In genomic region chr21:14010729-14011128, GRCh38 we compare ENCODE assay signal across 28 cellular contexts.
"Had no signal": no experiment of that assay in that cellular context is flagged by ENCODE, and none has a peak within 500 bp of the region (broad histone marks: within the 10 kb centered on the region; RNA-seq: fewer than 3 reads in every experiment).

No MANE protein-coding gene starts in this region.

- H3K27me3 Mint-ChIP-seq: naive B cell; progenitor cell of endocrine pancreas; stimulated activated naive CD8-positive, alpha-beta T cell treated with anti-CD3 and anti-CD28 coated beads, Interleukin-15, amount 100 ng/mL, for 72 hours had no signal

- H3K27ac Mint-ChIP-seq: naive B cell; natural killer cell; nephron; neural progenitor cell; progenitor cell of endocrine pancreas; stimulated activated effector memory CD8-positive, alpha-beta T cell treated with anti-CD3 and anti-CD28 coated beads, Interleukin-12 subunit alpha, Interleukin-12 subunit beta, amount 100 ng/mL, for 72 hours had no signal

- H3K9me3 ChIP-seq: ovary, psoas muscle, suprapubic skin, testis, tibial artery, transverse colon, upper lobe of left lung, vagina had no signal

- H3K4me3 ChIP-seq: neural progenitor cell, ovary, psoas muscle, skin epidermis, smooth muscle cell, suprapubic skin, tibial artery, transverse colon, upper lobe of left lung, vagina had no signal

- H3K4me2 ChIP-seq: neural progenitor cell, smooth muscle cell had no signal

- H3K4me1 Mint-ChIP-seq: naive B cell; natural killer cell; nephron; neural progenitor cell; stimulated activated effector memory CD8-positive, alpha-beta T cell treated with anti-CD3 and anti-CD28 coated beads, Interleukin-12 subunit alpha, Interleukin-12 subunit beta, amount 100 ng/mL, for 72 hours; stimulated activated naive CD8-positive, alpha-beta T cell treated with anti-CD3 and anti-CD28 coated beads, Interleukin-15, amount 100 ng/mL, for 72 hours had no signal

- H3K4me1 ChIP-seq: neural progenitor cell, parathyroid adenoma, psoas muscle, suprapubic skin, testis, tibial artery, transverse colon, upper lobe of left lung, vagina had no signal

- H3K9ac ChIP-seq: neural progenitor cell, parathyroid adenoma had no signal

- H3K9me3 Mint-ChIP-seq: naive B cell; natural killer cell; stimulated activated effector memory CD8-positive, alpha-beta T cell treated with anti-CD3 and anti-CD28 coated beads, Interleukin-12 subunit alpha, Interleukin-12 subunit beta, amount 100 ng/mL, for 72 hours; stimulated activated naive CD8-positive, alpha-beta T cell treated with anti-CD3 and anti-CD28 coated beads, Interleukin-15, amount 100 ng/mL, for 72 hours had no signal

- ATAC-seq: natural killer cell; psoas muscle; right cardiac atrium; sciatic nerve; stimulated activated effector memory CD8-positive, alpha-beta T cell treated with anti-CD3 and anti-CD28 coated beads, Interleukin-12 subunit alpha, Interleukin-12 subunit beta, amount 100 ng/mL, for 72 hours; stimulated activated naive CD8-positive, alpha-beta T cell treated with anti-CD3 and anti-CD28 coated beads, Interleukin-15, Interleukin-2, amounts not matched to agents 100 U/mL and 50 U/mL, for 24 hours had no signal

- H3K79me2 ChIP-seq: parathyroid adenoma had no signal

- DNase-seq: naive B cell; natural killer cell; occipital lobe; ovary; stimulated activated CD4-positive, alpha-beta T cell treated with anti-CD3 and anti-CD28 coated beads, Interleukin-15, amount 100 ng/mL, for 24 hours; stimulated activated CD4-positive, alpha-beta T cell treated with anti-CD3 and anti-CD28 coated beads, Interleukin-2, amount 100 ng/mL, for 24 hours; stimulated activated CD4-positive, alpha-beta T cell treated with anti-CD3 and anti-CD28 coated beads, Interleukin-2, amount 100 ng/mL, for 48 hours; stimulated activated CD4-positive, alpha-beta T cell treated with anti-CD3 and anti-CD28 coated beads, Interleukin-4, amount 100 ng/mL, for 24 hours; stimulated activated naive CD4-positive, alpha-beta T cell; stimulated activated naive CD8-positive, alpha-beta T cell treated with anti-CD3 and anti-CD28 coated beads, Interleukin-15, amount 100 ng/mL, for 72 hours; stimulated activated naive CD8-positive, alpha-beta T cell treated with anti-CD3 and anti-CD28 coated beads, Interleukin-15, Interleukin-2, amounts not matched to agents 100 U/mL and 50 U/mL, for 24 hours; substantia nigra; testis; tibial artery; transverse colon had no signal

- H3K4me3 Mint-ChIP-seq: naive B cell; natural killer cell; nephron; neural progenitor cell; stimulated activated effector memory CD8-positive, alpha-beta T cell treated with anti-CD3 and anti-CD28 coated beads, Interleukin-12 subunit alpha, Interleukin-12 subunit beta, amount 100 ng/mL, for 72 hours; stimulated activated naive CD8-positive, alpha-beta T cell treated with anti-CD3 and anti-CD28 coated beads, Interleukin-15, amount 100 ng/mL, for 72 hours had no signal

- H3K27me3 ChIP-seq: neural progenitor cell, ovary, suprapubic skin, testis, tibial artery, transverse colon, upper lobe of left lung, vagina had no signal

- H3K27ac ChIP-seq: neural progenitor cell, ovary, parathyroid adenoma, psoas muscle, skin epidermis, suprapubic skin, testis, tibial artery, transverse colon, upper lobe of left lung, vagina had no signal

- H3K36me3 ChIP-seq: neural progenitor cell, ovary, suprapubic skin, tibial artery, transverse colon, upper lobe of left lung, vagina had no signal

- H2AFZ ChIP-seq: neural progenitor cell, parathyroid adenoma had no signal

- H3K36me3 Mint-ChIP-seq: naive B cell; natural killer cell; neural progenitor cell; stimulated activated effector memory CD8-positive, alpha-beta T cell treated with anti-CD3 and anti-CD28 coated beads, Interleukin-12 subunit alpha, Interleukin-12 subunit beta, amount 100 ng/mL, for 72 hours had no signal
